In the genomic region with DNA sequence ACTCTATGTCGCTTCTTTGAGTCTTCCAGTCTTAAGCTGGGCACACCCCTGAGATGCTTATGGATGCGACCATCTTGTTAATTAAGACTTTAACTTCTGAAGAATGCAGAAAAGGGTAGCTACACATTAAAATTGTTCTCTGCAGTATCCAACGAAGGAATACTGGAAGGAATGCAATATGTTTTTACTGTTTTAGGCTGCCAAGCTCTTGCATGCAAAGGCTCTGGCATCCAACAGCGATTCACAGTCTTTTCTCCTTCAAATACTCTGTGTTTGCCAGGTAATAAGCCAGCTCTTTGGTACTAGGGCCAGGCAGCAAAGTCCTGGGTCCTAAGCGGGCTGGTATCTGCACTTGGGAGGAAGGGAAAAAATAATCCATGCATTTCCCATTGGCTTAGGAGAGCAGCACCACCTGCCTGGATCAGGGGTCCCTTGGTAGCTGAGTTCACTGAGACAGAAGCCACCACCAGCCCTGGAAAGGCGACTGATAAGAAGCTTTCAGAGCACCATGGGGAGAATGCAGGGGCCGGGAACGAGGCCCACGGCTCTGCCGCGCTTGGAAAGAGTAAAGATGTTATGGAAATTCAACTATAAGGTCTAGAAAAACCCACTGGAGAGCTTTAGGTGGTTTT, we compare ENCODE assay signal across 20 cellular contexts.
"Had no signal": no experiment of that assay in that cellular context is flagged by ENCODE, and none has a peak within 500 bp of the region (broad histone marks: within the 10 kb centered on the region; RNA-seq: fewer than 3 reads in every experiment).

No MANE protein-coding gene starts in this region.

- H3K9me3 ChIP-seq: breast epithelium, esophagus muscularis mucosa, gastrocnemius medialis, mucosa of descending colon, right lobe of liver, tibial nerve had no signal

- H3K4me3 ChIP-seq: breast epithelium, esophagus muscularis mucosa, gastrocnemius medialis, lung, mucosa of descending colon, right lobe of liver, tibial nerve had no signal

- H3K36me3 ChIP-seq: breast epithelium, esophagus muscularis mucosa, gastrocnemius medialis, right lobe of liver, tibial nerve had no signal

- H3K27me3 ChIP-seq: breast epithelium, esophagus muscularis mucosa, right lobe of liver, tibial nerve had no signal

- ATAC-seq: gastrocnemius medialis, mucosa of descending colon, right lobe of liver, T-helper 17 cell had no signal

- H3K27ac ChIP-seq: breast epithelium, esophagus muscularis mucosa, gastrocnemius medialis, right lobe of liver, tibial nerve had no signal

- H3K4me1 ChIP-seq: breast epithelium, esophagus muscularis mucosa, gastrocnemius medialis, right lobe of liver, tibial nerve had no signal

- DNase-seq: activated CD4-positive, alpha-beta memory T cell treated with anti-CD3 and anti-CD28 coated beads for 36 hours; activated CD4-positive, alpha-beta T cell treated with anti-CD3 and anti-CD28 coated beads, Interleukin-2, amount 10 ng/mL, durations not matched to agents 24 days and 14 days; activated CD4-positive, CD25-positive, alpha-beta regulatory T cell treated with anti-CD3 and anti-CD28 coated beads, Interleukin-2, amount 50 U/mL, for 72 hours; activated gamma-delta T cell; activated naive CD4-positive, alpha-beta T cell treated with anti-CD3 and anti-CD28 coated beads, Interleukin-2, amount 10 ng/mL, durations not matched to agents 7 days and 5 days; amygdala; dermis blood vessel endothelial cell; effector CD4-positive, alpha-beta T cell; gastrocnemius medialis; hippocampal formation; kidney; mucosa of descending colon; stimulated activated CD4-positive, alpha-beta T cell treated with anti-CD3 and anti-CD28 coated beads, Interleukin-2, amount 100 ng/mL, for 48 hours; stimulated activated naive CD4-positive, alpha-beta T cell treated with Interleukin-2 at 50 U/mL for 16 hours; T-helper 17 cell had no signal
